Comparison of ENCODE assay signal across 20 cellular contexts in genomic region chr5:483011-483410, GRCh38. TPM values are rescaled to one million over a fixed set of nuclear protein-coding genes. Genes with fewer than 3 reads are reported as not detected.
A peak's percentile ranks its signal among the peaks of the same experiment; 100 is the strongest.
DNase-seq lines count a peak whose midpoint lies in the region; ATAC-seq and TF ChIP-seq lines count a peak whose summit lies in the region.
"Had no signal": no experiment of that assay in that cellular context is flagged by ENCODE, and none has a peak within 500 bp of the region (broad histone marks: within the 10 kb centered on the region; RNA-seq: fewer than 3 reads in every experiment).

No MANE protein-coding gene starts in this region.

- H3K4me3 ChIP-seq in right cardiac atrium (ENCODE audit: low read length) (no peak overlapping the region), Loucy (ENCODE audit: low read length, poor library complexity, severe bottlenecking) (peak overlapping the region; percentile 3)
- H3K4me3 ChIP-seq: A549, GM12878 had no signal

- WGBS in right cardiac atrium = 91% methylated on average over 26 of the region's 26 CpGs

- H3K27ac ChIP-seq in right cardiac atrium (ENCODE audit: low read length) = no peak overlapping the region
- H3K27ac ChIP-seq: 22Rv1, A549, C4-2B had no signal

- DNase-seq in right cardiac atrium (peak in 2 of 3 donors; percentile 26 to 41), left cardiac atrium (no peak), activated gamma-delta T cell treated with Interleukin-2 at 50 U/mL for 16 hours (no peak), DMS53 treated with DMSO at 0.1 percent for 48 hours (lab: John Stamatoyannopoulos, UW; ENCODE audit: unreplicated experiment) (no peak)
- no peak for DNase-seq in stimulated activated naive B cell treated with anti-CD40 and anti-IgM and Interleukin-4, amounts not matched to agents 10 μg/mL and 1 μg/mL and 100 μg/mL, for 72 hours
- DNase-seq: AML-193; Caco-2; Calu3; CD4-positive, alpha-beta T cell; CD8-positive, alpha-beta T cell; DMS79; DND-41; EL; GDM1 had no signal

- H3K4me2 ChIP-seq in Loucy (ENCODE audit: low read depth, low read length, poor library complexity, severe bottlenecking) = peak overlapping the region; percentile 27
- H3K4me2 ChIP-seq: A549 had no signal

- no peaks in the 10 kb centered on the region for H3K79me2 ChIP-seq in Loucy (ENCODE audit: insufficient read depth, low read length)

- H4K20me1 ChIP-seq in Loucy (ENCODE audit: insufficient read depth, low read length, poor library complexity, severe bottlenecking) = no peaks in the 10 kb centered on the region

- H3K4me1 ChIP-seq in right cardiac atrium (ENCODE audit: control insufficient read depth, insufficient read depth, low read length) = no peaks in the 10 kb centered on the region
- H3K4me1 ChIP-seq in Loucy (ENCODE audit: insufficient read depth, low read length, poor library complexity, severe bottlenecking) = peaks cover 21% of the 10 kb centered on the region
- H3K4me1 ChIP-seq: A549, Caco-2 had no signal

- peaks cover 24% of the 10 kb centered on the region in 2 donors for H3K36me3 Mint-ChIP-seq in stimulated activated naive B cell treated with anti-CD40 and anti-IgM and Interleukin-4, amounts not matched to agents 10 μg/mL and 1 μg/mL and 100 μg/mL, for 72 hours
- H3K36me3 Mint-ChIP-seq: CD8-positive, alpha-beta T cell had no signal

- H3F3A ChIP-seq in Loucy (ENCODE audit: low read depth) = no peaks in the 10 kb centered on the region

- no peak overlapping the region for H3K4me3 Mint-ChIP-seq in stimulated activated naive B cell treated with anti-CD40 and anti-IgM and Interleukin-4, amounts not matched to agents 10 μg/mL and 1 μg/mL and 100 μg/mL, for 72 hours
- H3K4me3 Mint-ChIP-seq: B cell; CD4-positive, alpha-beta T cell; CD8-positive, alpha-beta T cell had no signal

- ATAC-seq in right cardiac atrium = no peak
- ATAC-seq in left cardiac atrium = no peak
- ATAC-seq in stimulated activated naive B cell treated with anti-CD40 and anti-IgM and Interleukin-4, amounts not matched to agents 10 μg/mL and 1 μg/mL and 100 μg/mL, for 72 hours (replicated peaks) = no peak
- ATAC-seq: A549; CD8-positive, alpha-beta T cell; GM12878 had no signal

- H3K9me3 Mint-ChIP-seq in stimulated activated naive B cell treated with anti-CD40 and anti-IgM and Interleukin-4, amounts not matched to agents 10 μg/mL and 1 μg/mL and 100 μg/mL, for 72 hours = peaks cover 0 to 3% of the 10 kb centered on the region in 2 donors
- H3K9me3 Mint-ChIP-seq: CD4-positive, alpha-beta T cell; CD8-positive, alpha-beta T cell had no signal

- H3K27me3 ChIP-seq in right cardiac atrium (ENCODE audit: control insufficient read depth, insufficient read depth) = no peaks in the 10 kb centered on the region
- no peaks in the 10 kb centered on the region for H3K27me3 ChIP-seq in Loucy (ENCODE audit: insufficient read depth, low read length, poor library complexity, severe bottlenecking)

- peaks cover 29 to 76% of the 10 kb centered on the region in 2 donors for H3K27me3 Mint-ChIP-seq in stimulated activated naive B cell treated with anti-CD40 and anti-IgM and Interleukin-4, amounts not matched to agents 10 μg/mL and 1 μg/mL and 100 μg/mL, for 72 hours

- no peak for TF ChIP-seq CTCF in Loucy (conservative IDR thresholded peaks at IDR 0.05; ENCODE audit: low read length)

- no peak overlapping the region for H2AFZ ChIP-seq in Loucy (ENCODE audit: low read length)

- no peaks in the 10 kb centered on the region for H3K9me2 ChIP-seq in Loucy (replicated peaks; ENCODE audit: low read depth, low read length)

- H3K27ac Mint-ChIP-seq in stimulated activated naive B cell treated with anti-CD40 and anti-IgM and Interleukin-4, amounts not matched to agents 10 μg/mL and 1 μg/mL and 100 μg/mL, for 72 hours = peak overlapping the region; percentile 31
- H3K27ac Mint-ChIP-seq: B cell; CD4-positive, alpha-beta T cell; CD8-positive, alpha-beta T cell had no signal

- H3K9ac ChIP-seq in Loucy (ENCODE audit: low read depth, low read length, poor library complexity, severe bottlenecking) = no peak overlapping the region

- peaks cover 12 to 33% of the 10 kb centered on the region in 2 donors for H3K4me1 Mint-ChIP-seq in stimulated activated naive B cell treated with anti-CD40 and anti-IgM and Interleukin-4, amounts not matched to agents 10 μg/mL and 1 μg/mL and 100 μg/mL, for 72 hours
- H3K4me1 Mint-ChIP-seq: B cell had no signal

- no peaks in the 10 kb centered on the region for H3K36me3 ChIP-seq in Loucy (ENCODE audit: insufficient read depth, low read length)

- H3K9me3 ChIP-seq in right cardiac atrium (ENCODE audit: control insufficient read depth, low read length) (no peaks in the 10 kb centered on the region), Loucy (ENCODE audit: insufficient read depth, low read depth, low read length) (no peaks in the 10 kb centered on the region)
- H3K9me3 ChIP-seq: A549, Caco-2 had no signal

- intact Hi-C loops in right cardiac atrium (cut with DNase I) = no loop called here
- intact Hi-C loops in left cardiac atrium (cut with DNase I) = no loop called here

RNA-seq across cellular contexts. Expression of gene EXOC3, which starts 40.0 kb away (rescaled TPM):
- total RNA-seq in right cardiac atrium (10 to 100 TPM; 42.4 to 50.2 (median 46.5) TPM), left cardiac atrium (10 to 100 TPM; 41.4 to 42.3 TPM)
- polyA plus RNA-seq in right cardiac atrium = 30.1 TPM

RNA-seq across cellular contexts. Expression of gene SLC9A3, which starts 41.2 kb away (rescaled TPM):
- total RNA-seq in right cardiac atrium (1 to 10 TPM in 2 of 4 donors, under 1 TPM in 2; 0.94 to 1.1 (median 0.99) TPM), left cardiac atrium (under 1 TPM; 0.77 to 0.99 TPM)
- 1.1 TPM for polyA plus RNA-seq in right cardiac atrium

Comparison
In these comparisons a context has a peak if more than half of its experiments do, and no peak if none do; other contexts are left out.
1. DNase-seq: peak in right cardiac atrium (2 of 3); none in left cardiac atrium (single experiment), stimulated activated naive B cell treated with anti-CD40 and anti-IgM and Interleukin-4, amounts not matched to agents 10 μg/mL and 1 μg/mL and 100 μg/mL, for 72 hours (single experiment), activated gamma-delta T cell treated with Interleukin-2 at 50 U/mL for 16 hours (single experiment) and DMS53 treated with DMSO at 0.1 percent for 48 hours (single experiment).